In the genomic region with DNA sequence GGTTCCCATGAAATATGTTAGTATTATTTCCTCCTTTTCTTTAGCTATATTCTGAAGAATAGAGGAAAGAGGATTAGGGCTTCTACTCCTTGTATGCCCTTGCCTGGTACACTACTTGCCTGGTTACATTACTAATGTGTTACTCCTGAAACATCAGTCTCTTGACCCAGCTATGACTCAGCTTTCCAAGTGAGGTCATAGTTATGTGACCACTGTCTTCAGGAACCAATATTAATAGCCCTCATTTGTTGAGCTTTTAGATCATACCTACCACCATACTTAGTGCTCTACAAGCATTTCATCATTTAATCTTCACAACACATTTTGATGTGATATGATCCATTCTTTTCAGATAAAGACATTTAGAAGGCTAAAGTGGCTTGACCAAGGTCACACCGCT, we compare ENCODE assay signal across 9 cellular contexts.
A peak's percentile ranks its signal among the peaks of the same experiment; 100 is the strongest.
DNase-seq lines count a peak whose midpoint lies in the region; ATAC-seq and TF ChIP-seq lines count a peak whose summit lies in the region.
"Had no signal": no experiment of that assay in that cellular context is flagged by ENCODE, and none has a peak within 500 bp of the region (broad histone marks: within the 10 kb centered on the region; RNA-seq: fewer than 3 reads in every experiment).

No MANE protein-coding gene starts in this region.

- H3K36me3 ChIP-seq in esophagus muscularis mucosa (no peaks in the 10 kb centered on the region), tibial artery (no peaks in the 10 kb centered on the region)

- peak overlapping the region; percentile 93 to 96 (median 94) for H3K27ac ChIP-seq in esophagus muscularis mucosa (replicated peaks in 1 of 4)
- H3K27ac ChIP-seq in tibial artery, result peak overlapping the region; percentile 96 to 97
- H3K27ac ChIP-seq: 22Rv1 had no signal

- DNase-seq in NOMO-1 treated with DMSO at 0.1 percent for 48 hours (lab: John Stamatoyannopoulos, UW; ENCODE audit: unreplicated experiment) (peak; percentile 18), NOMO-1 treated with dmso at 0.1 percent for 144 hours (lab: John Stamatoyannopoulos, UW; ENCODE audit: unreplicated experiment) (no peak), esophagus muscularis mucosa (ENCODE audit: extremely low spot score) (no peak), tibial artery (no peak), mucosa of gallbladder (ENCODE audit: low spot score) (no peak), G401 (ENCODE audit: low spot score) (no peak)
- DNase-seq in stimulated activated CD8-positive, alpha-beta memory T cell treated with anti-CD3 and anti-CD28 coated beads, Interleukin-4, amount 100 ng/mL, for 48 hours, result no peak

- H3K9me3 ChIP-seq in esophagus muscularis mucosa (no peaks in the 10 kb centered on the region), tibial artery (no peaks in the 10 kb centered on the region)

- TF ChIP-seq POLR2A in esophagus muscularis mucosa (IDR thresholded peaks at IDR 0.05; ENCODE audit: low read depth), result no peak

- in situ Hi-C loops in G401 (cut with HindIII; ENCODE audit: low sequenced_read_pairs), result no loop called here

- H3K4me3 ChIP-seq in esophagus muscularis mucosa, result no peak overlapping the region
- no peak overlapping the region for H3K4me3 ChIP-seq in tibial artery

- ATAC-seq in HG03571 (IDR thresholded peaks at IDR 0.05; ENCODE audit: unreplicated experiment), result peak; percentile 39

- no peak for TF ChIP-seq EP300 in esophagus muscularis mucosa (IDR thresholded peaks at IDR 0.05)

- intact Hi-C loops in esophagus muscularis mucosa (cut with DNase I), result no loop called here
- intact Hi-C loops in tibial artery (cut with DNase I; ENCODE audit: low total_unique reads), result no loop called here

- TF ChIP-seq CTCF in esophagus muscularis mucosa (IDR thresholded peaks at IDR 0.05), result no peak
- no peak for TF ChIP-seq CTCF in tibial artery (IDR thresholded peaks at IDR 0.05)

- H3K27me3 ChIP-seq in esophagus muscularis mucosa, result no peaks in the 10 kb centered on the region
- no peaks in the 10 kb centered on the region for H3K27me3 ChIP-seq in tibial artery

- peaks cover 22 to 55% (median 40%) of the 10 kb centered on the region in 4 donors for H3K4me1 ChIP-seq in esophagus muscularis mucosa
- peaks cover 0 to 49% (median 11%) of the 10 kb centered on the region in 4 donors for H3K4me1 ChIP-seq in tibial artery

- WGBS in esophagus muscularis mucosa, result 96% methylated on average over 1 of the region's 1 CpG
